Comparison of ENCODE assay signal across 27 cellular contexts in genomic region chr3:16073218-16073617, GRCh38.
DNase-seq lines count a peak whose midpoint lies in the region; ATAC-seq, FAIRE-seq and TF ChIP-seq lines count a peak whose summit lies in the region.
"Had no signal": no experiment of that assay in that cellular context is flagged by ENCODE, and none has a peak within 500 bp of the region (broad histone marks: within the 10 kb centered on the region; RNA-seq: fewer than 3 reads in every experiment).

No MANE protein-coding gene starts in this region.

- no peak for ATAC-seq in GM21825 (IDR thresholded peaks at IDR 0.05; ENCODE audit: unreplicated experiment)
- ATAC-seq: activated CD8-positive, alpha-beta T cell treated with anti-CD3 and anti-CD28 coated beads for 36 hours; lower lobe of right lung; stimulated activated effector memory CD8-positive, alpha-beta T cell treated with anti-CD3 and anti-CD28 coated beads, Interleukin-12 subunit alpha, Interleukin-12 subunit beta, amount 100 ng/mL, for 72 hours had no signal

- H3K36me3 ChIP-seq in HEK293 (ENCODE audit: control insufficient read depth in 2 of 2, insufficient read depth in 1 of 2, low read length in 2 of 2) (no peaks in the 10 kb centered on the region), colonic mucosa (no peaks in the 10 kb centered on the region), osteoblast (ENCODE audit: insufficient read depth, low read length) (no peaks in the 10 kb centered on the region), Caco-2 (ENCODE audit: control insufficient read depth, insufficient read depth, low read length) (no peaks in the 10 kb centered on the region)
- H3K36me3 ChIP-seq: esophagus muscularis mucosa, lower lobe of right lung, Peyer's patch, transverse colon had no signal

- no peak overlapping the region for H3K4me3 ChIP-seq in HEK293 (ENCODE audit: low read depth, low read length)
- no peak overlapping the region for H3K4me3 ChIP-seq in colonic mucosa
- H3K4me3 ChIP-seq in osteoblast (ENCODE audit: insufficient read depth, low read length) = no peak overlapping the region
- no peak overlapping the region for H3K4me3 ChIP-seq in Caco-2 (ENCODE audit: low read depth, low read length)
- H3K4me3 ChIP-seq: esophagus muscularis mucosa, lower lobe of right lung, Peyer's patch, transverse colon had no signal

- TF ChIP-seq CTCF in HEK293 (tag by site-specific recombination; IDR thresholded peaks at IDR 0.05) (no peak), colonic mucosa (IDR thresholded peaks at IDR 0.05) (no peak), osteoblast (IDR thresholded peaks at IDR 0.05; ENCODE audit: extremely low read depth, low read depth, low read length) (no peak), Caco-2 (IDR thresholded peaks at IDR 0.05; ENCODE audit: insufficient read depth in 1 of 2, low read depth in 1 of 2, low read length in 1 of 2, severe bottlenecking in 1 of 2, unreplicated experiment in 1 of 2) (no peak)

- H3K4me2 ChIP-seq in osteoblast (ENCODE audit: insufficient read depth, low read length) = no peak overlapping the region

- DNase-seq in NCI-H524 treated with DMSO at 0.1 percent for 48 hours (lab: John Stamatoyannopoulos, UW) (peak; percentile 62), colonic mucosa (peak; percentile 46), osteoblast (ENCODE audit: insufficient read length, low spot score, missing footprints) (no peak), Caco-2 (no peak), H54 (ENCODE audit: insufficient read length, low spot score) (no peak)
- DNase-seq: activated CD8-positive, alpha-beta T cell treated with anti-CD3 and anti-CD28 coated beads for 36 hours; activated naive CD4-positive, alpha-beta T cell treated with anti-CD3 and anti-CD28 coated beads for 36 hours; C1 segment of cervical spinal cord; COR-L47; dermis blood vessel endothelial cell; DND-41; endodermal cell; Karpas-422; lower lobe of right lung; MV-4-11; NCI-H1436 treated with DMSO at 0.1 percent for 48 hours; Peyer's patch; stimulated activated CD4-positive, alpha-beta T cell treated with anti-CD3 and anti-CD28 coated beads, Interleukin-15, amount 100 ng/mL, for 24 hours; T-helper 9 cell; transverse colon had no signal

- TF ChIP-seq POLR2A in H54 (IDR thresholded peaks at IDR 0.05; ENCODE audit: low read depth, low read length) = no peak

- no peaks in the 10 kb centered on the region for H3K36me3 Mint-ChIP-seq in Caco-2 (ENCODE audit: insufficient read depth, unreplicated experiment)
- H3K36me3 Mint-ChIP-seq: stimulated activated effector memory CD8-positive, alpha-beta T cell treated with anti-CD3 and anti-CD28 coated beads, Interleukin-12 subunit alpha, Interleukin-12 subunit beta, amount 100 ng/mL, for 72 hours had no signal

- intact Hi-C loops in colonic mucosa (cut with DNase I) = no loop called here
- intact Hi-C loops in Caco-2 (cut with micrococcal nuclease; ENCODE audit: unreplicated experiment) = no loop called here

- no peaks in the 10 kb centered on the region for H4K20me1 ChIP-seq in osteoblast (ENCODE audit: insufficient read depth, low read length)

- no peak overlapping the region for H2AFZ ChIP-seq in osteoblast (ENCODE audit: low read length)

- H3K27ac ChIP-seq in HEK293 (ENCODE audit: extremely low read depth, low read depth, low read length) (no peak overlapping the region), colonic mucosa (no peak overlapping the region), osteoblast (ENCODE audit: low read depth, low read length) (peak overlapping the region; percentile 75)
- H3K27ac ChIP-seq: esophagus muscularis mucosa, lower lobe of right lung, Peyer's patch, transverse colon had no signal

- BruUV-seq in Caco-2 (replicated peaks; lab: Mats Ljungman, UMichigan) = no TSS peak

- no peaks in the 10 kb centered on the region for H3K9me3 ChIP-seq in HEK293 (ENCODE audit: control insufficient read depth, insufficient read depth, low read depth, low read length)
- H3K9me3 ChIP-seq in colonic mucosa = no peaks in the 10 kb centered on the region
- H3K9me3 ChIP-seq in osteoblast (ENCODE audit: low read depth, low read length) = peaks cover 4% of the 10 kb centered on the region
- H3K9me3 ChIP-seq in Caco-2 = 0 out of 2 replicates have a peak, but pooled peaks cover 5% of the 10 kb centered on the region
- H3K9me3 ChIP-seq: esophagus muscularis mucosa, lower lobe of right lung, Peyer's patch, transverse colon had no signal

- peaks cover 7% of the 10 kb centered on the region for H3K4me1 Mint-ChIP-seq in Caco-2 (ENCODE audit: low read depth, unreplicated experiment)
- H3K4me1 Mint-ChIP-seq: endodermal cell; stimulated activated effector memory CD8-positive, alpha-beta T cell treated with anti-CD3 and anti-CD28 coated beads, Interleukin-12 subunit alpha, Interleukin-12 subunit beta, amount 100 ng/mL, for 72 hours had no signal

- no peak for FAIRE-seq in H54 (lab: Jason Lieb, UNC)
- FAIRE-seq: frontal cortex, H1 had no signal

- no peak overlapping the region for H3K9ac ChIP-seq in colonic mucosa (ENCODE audit: low read depth in 2 of 2, low read length in 2 of 2)

- no peaks in the 10 kb centered on the region for H3K27me3 Mint-ChIP-seq in Caco-2 (ENCODE audit: insufficient read depth, unreplicated experiment)
- H3K27me3 Mint-ChIP-seq: activated CD8-positive, alpha-beta T cell treated with anti-CD3 and anti-CD28 coated beads for 36 hours had no signal

- POLR2A ChIA-PET in HEK293 (lab: Yijun Ruan, JAX) (interaction anchor here (0.7 kb wide), 1 partner anchor 471 kb away, joined by 3 read pairs; the partner anchor contains the start of genes BTD and HACL1), Caco-2 (lab: Charles Lee) (no interaction called here)

- H3K79me2 ChIP-seq in osteoblast (ENCODE audit: insufficient read depth, low read length) = no peaks in the 10 kb centered on the region

- no peaks in the 10 kb centered on the region for H3K27me3 ChIP-seq in colonic mucosa
- no peaks in the 10 kb centered on the region for H3K27me3 ChIP-seq in osteoblast (ENCODE audit: insufficient read depth, low read length)
- H3K27me3 ChIP-seq in Caco-2 (replicated peaks; ENCODE audit: control insufficient read depth, insufficient read depth, low read length) = no peaks in the 10 kb centered on the region
- H3K27me3 ChIP-seq: esophagus muscularis mucosa, Peyer's patch, transverse colon had no signal

- CTCF ChIA-PET in HEK293 (lab: Yijun Ruan, JAX) (interaction anchor here (0.9 to 1.0 kb wide), 2 partner anchors 13 to 105 kb away, joined by 3 to 5 read pairs; no protein-coding TSS in a partner anchor), Caco-2 (lab: Charles Lee) (no interaction called here)

- peaks cover 18% of the 10 kb centered on the region for H3K9me3 Mint-ChIP-seq in Caco-2 (ENCODE audit: unreplicated experiment)

- H3K4me1 ChIP-seq in HEK293 (ENCODE audit: control insufficient read depth, insufficient read depth, low read length) (peaks cover 3% of the 10 kb centered on the region; the same call in 1 of the 2 replicates), colonic mucosa (no peaks in the 10 kb centered on the region), osteoblast (ENCODE audit: insufficient read depth, low read length) (peaks cover 31% of the 10 kb centered on the region), Caco-2 (peaks cover 17% of the 10 kb centered on the region)
- H3K4me1 ChIP-seq: Peyer's patch, transverse colon had no signal

- H3K27ac Mint-ChIP-seq in Caco-2 (ENCODE audit: unreplicated experiment) = no peak overlapping the region
- H3K27ac Mint-ChIP-seq: activated CD8-positive, alpha-beta T cell treated with anti-CD3 and anti-CD28 coated beads for 36 hours; activated naive CD4-positive, alpha-beta T cell treated with anti-CD3 and anti-CD28 coated beads for 36 hours; endodermal cell; nephron; stimulated activated effector memory CD8-positive, alpha-beta T cell treated with anti-CD3 and anti-CD28 coated beads, Interleukin-12 subunit alpha, Interleukin-12 subunit beta, amount 100 ng/mL, for 72 hours had no signal

- H3K4me3 Mint-ChIP-seq in Caco-2 (ENCODE audit: unreplicated experiment) = no peak overlapping the region
- H3K4me3 Mint-ChIP-seq: activated CD8-positive, alpha-beta T cell treated with anti-CD3 and anti-CD28 coated beads for 36 hours; activated naive CD4-positive, alpha-beta T cell treated with anti-CD3 and anti-CD28 coated beads for 36 hours; endodermal cell; nephron; stimulated activated effector memory CD8-positive, alpha-beta T cell treated with anti-CD3 and anti-CD28 coated beads, Interleukin-12 subunit alpha, Interleukin-12 subunit beta, amount 100 ng/mL, for 72 hours had no signal

TF ChIP-seq in HEK293, 187 proteins besides CTCF, POLR2A, EP300 and RAD21:
- TF ChIP-seq PRDM1 (tag by site-specific recombination; IDR thresholded peaks at IDR 0.05) = peak; percentile 78
- TF ChIP-seq ZSCAN4 (tag by site-specific recombination; IDR thresholded peaks at IDR 0.05) = no peak
TF ChIP-seq in HEK293: peak in this region for 1.

Comparison
In these comparisons a context has a peak if more than half of its experiments do, and no peak if none do; other contexts are left out.
1. DNase-seq: peak in NCI-H524 treated with DMSO at 0.1 percent for 48 hours (single experiment) and colonic mucosa (single experiment); none in osteoblast (single experiment), Caco-2 (0 of 2) and H54 (single experiment).